Comparison of ENCODE assay signal across 1 cellular context in genomic region chr2:99880148-99880983, GRCh38.
TF ChIP-seq lines count a peak whose summit lies in the region.

No MANE protein-coding gene starts in this region.

TF ChIP-seq in SK-N-SH, 30 proteins besides CTCF, POLR2A, EP300 and RAD21 (continued from another document):
- TF ChIP-seq TAF1 (IDR thresholded peaks at IDR 0.05; ENCODE audit: borderline replicate concordance, low read depth, low read length) = no peak
